In the genomic region with DNA sequence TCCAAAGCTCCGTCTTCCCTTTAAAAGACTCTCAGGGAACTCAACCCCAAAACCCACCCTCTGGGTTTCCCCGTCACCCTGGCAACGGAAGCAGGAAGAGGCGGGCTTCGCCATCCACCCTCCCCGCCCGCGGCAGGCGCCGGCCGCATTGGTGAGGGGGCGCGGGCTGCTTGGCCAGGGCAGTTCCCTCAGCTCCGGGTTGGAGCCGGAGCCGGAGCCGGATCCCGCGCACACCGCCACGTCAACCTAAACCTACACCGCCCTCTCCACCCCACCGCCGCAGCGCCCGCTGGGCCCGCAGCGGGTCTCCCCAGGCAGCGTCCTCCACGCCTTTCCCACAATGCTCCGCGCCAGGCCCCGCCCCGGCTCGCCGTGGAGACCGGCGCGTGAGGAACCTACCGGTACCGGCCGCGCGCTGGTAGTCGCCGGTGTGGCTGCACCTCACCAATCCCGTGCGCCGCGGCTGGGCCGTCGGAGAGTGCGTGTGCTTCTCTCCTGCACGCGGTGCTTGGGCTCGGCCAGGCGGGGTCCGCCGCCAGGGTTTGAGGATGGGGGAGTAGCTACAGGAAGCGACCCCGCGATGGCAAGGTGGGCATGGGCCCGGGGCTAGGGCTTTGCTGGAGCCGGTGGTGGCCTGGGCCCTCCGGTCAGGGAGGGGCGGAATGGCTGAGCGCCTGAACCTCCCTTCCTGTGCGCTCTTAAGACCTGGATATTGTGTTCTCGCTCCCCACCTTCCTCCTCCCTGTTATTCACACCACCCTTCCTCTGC, we compare ENCODE assay signal across 8 cellular contexts. TPM values are rescaled to one million over a fixed set of nuclear protein-coding genes. Genes with fewer than 3 reads are reported as not detected.
DNase-seq lines count a peak whose midpoint lies in the region; ATAC-seq and TF ChIP-seq lines count a peak whose summit lies in the region.

Gene DNAJC10 (plus strand): TSS at position 362 of the 769 bp plus-strand sequence. CDS start 1,830 bp downstream, outside the sequence.

- POLR2A ChIA-PET in activated CD4-positive, alpha-beta memory T cell treated with anti-CD3 and anti-CD28 coated beads, Interleukin-2, amount 10 ng/mL, durations not matched to agents 7 days and 5 days (lab: Charles Lee): interaction anchor here (0.6 to 1.5 kb wide), 7 partner anchors 11 to 403 kb away, joined by 3 to 6 read pairs (median 3); no protein-coding TSS in a partner anchor

- H3K36me3 Mint-ChIP-seq in activated CD4-positive, alpha-beta memory T cell treated with anti-CD3 and anti-CD28 coated beads, Interleukin-2, amount 10 ng/mL, durations not matched to agents 7 days and 5 days (ENCODE audit: low read depth): peaks cover 7% of the 10 kb centered on the region

- intact Hi-C loops in lower lobe of right lung (cut with DNase I): no loop called here

- CTCF ChIA-PET in activated CD4-positive, alpha-beta memory T cell treated with anti-CD3 and anti-CD28 coated beads, Interleukin-2, amount 10 ng/mL, durations not matched to agents 7 days and 5 days (lab: Charles Lee): interaction anchor here (0.9 to 1.2 kb wide), 2 partner anchors 38 to 64 kb away, joined by 3 read pairs; no protein-coding TSS in a partner anchor

- peaks cover 5% of the 10 kb centered on the region for H3K27me3 Mint-ChIP-seq in activated CD4-positive, alpha-beta memory T cell treated with anti-CD3 and anti-CD28 coated beads, Interleukin-2, amount 10 ng/mL, durations not matched to agents 7 days and 5 days

- H3K4me3 Mint-ChIP-seq in activated CD4-positive, alpha-beta memory T cell treated with anti-CD3 and anti-CD28 coated beads, Interleukin-2, amount 10 ng/mL, durations not matched to agents 7 days and 5 days: no peak within 1 kb of the TSS

- 0% methylated on average over 69 of the region's 69 CpGs for WGBS in ectodermal cell, 2 experiments

- H3K4me3 ChIP-seq in ectodermal cell (ENCODE audit: insufficient read depth, low read depth, low read length) (peak within 1 kb of the TSS; percentile 95), lower lobe of right lung (peak within 1 kb of the TSS; percentile 92)

- H3K4me1 ChIP-seq in ectodermal cell (ENCODE audit: control insufficient read depth, insufficient read depth, low read length) (peaks cover 8% of the 10 kb centered on the region), lower lobe of right lung (peaks cover 31% of the 10 kb centered on the region)

- peaks cover 9% of the 10 kb centered on the region for H3K4me1 Mint-ChIP-seq in activated CD4-positive, alpha-beta memory T cell treated with anti-CD3 and anti-CD28 coated beads, Interleukin-2, amount 10 ng/mL, durations not matched to agents 7 days and 5 days

- ATAC-seq in GM19351 (IDR thresholded peaks at IDR 0.05; ENCODE audit: unreplicated experiment) (peak; percentile 79), HG03520 (IDR thresholded peaks at IDR 0.05; ENCODE audit: unreplicated experiment) (peak; percentile 78), lower lobe of right lung (peak; percentile 98 to 99)

- H3K9me3 Mint-ChIP-seq in activated CD4-positive, alpha-beta memory T cell treated with anti-CD3 and anti-CD28 coated beads, Interleukin-2, amount 10 ng/mL, durations not matched to agents 7 days and 5 days: no peaks in the 10 kb centered on the region

- H3K9me3 ChIP-seq in ectodermal cell (ENCODE audit: control insufficient read depth, low read length) (no peaks in the 10 kb centered on the region), lower lobe of right lung (no peaks in the 10 kb centered on the region)

- TF ChIP-seq CTCF in lower lobe of right lung (IDR thresholded peaks at IDR 0.05): no peak

- H3K27me3 ChIP-seq in ectodermal cell (ENCODE audit: control insufficient read depth, insufficient read depth, low read length, poor library complexity, severe bottlenecking) (no peaks in the 10 kb centered on the region), lower lobe of right lung (ENCODE audit: low read depth) (no peaks in the 10 kb centered on the region)

- DNase-seq in CD1c-positive myeloid dendritic cell (ENCODE audit: extremely low spot score) (peak; percentile 96), NCI-H748 (lab: John Stamatoyannopoulos, UW; ENCODE audit: unreplicated experiment) (peak; percentile 98), lower lobe of right lung (peak; percentile 91)
- DNase-seq in activated CD4-positive, alpha-beta memory T cell treated with anti-CD3 and anti-CD28 coated beads, Interleukin-2, amount 10 ng/mL, durations not matched to agents 7 days and 5 days: peak; percentile 86
- peak; percentile 76 to 84 (median 81) for DNase-seq in stimulated activated CD4-positive, alpha-beta T cell treated with anti-CD3 and anti-CD28 coated beads, TNF-alpha, amount 100 ng/mL, for 24 hours (ENCODE audit: low read depth in 3 of 3)

- peak within 1 kb of the TSS; percentile 83 for H3K27ac ChIP-seq in ectodermal cell (ENCODE audit: insufficient read depth, low read depth, low read length, poor library complexity, severe bottlenecking)
- peak within 1 kb of the TSS; percentile 88 for H3K27ac ChIP-seq in lower lobe of right lung

- H3K27ac Mint-ChIP-seq in activated CD4-positive, alpha-beta memory T cell treated with anti-CD3 and anti-CD28 coated beads, Interleukin-2, amount 10 ng/mL, durations not matched to agents 7 days and 5 days: no peak within 1 kb of the TSS

- no peaks in the 10 kb centered on the region for H3K36me3 ChIP-seq in ectodermal cell (ENCODE audit: control insufficient read depth, insufficient read depth, low read length)
- peaks cover 7% of the 10 kb centered on the region for H3K36me3 ChIP-seq in lower lobe of right lung

RNA-seq across cellular contexts. Expression of gene DNAJC10, which starts in this region (rescaled TPM):
- 10 to 100 TPM; 50.2 to 56.8 TPM for total RNA-seq in activated CD4-positive, alpha-beta memory T cell treated with anti-CD3 and anti-CD28 coated beads, Interleukin-2, amount 10 ng/mL, durations not matched to agents 7 days and 5 days
- polyA plus RNA-seq in ectodermal cell (2013, experiment 1 of 4): 105 TPM
- 121 TPM for polyA plus RNA-seq in ectodermal cell (2013, experiment 2 of 4)
- 67.3 TPM for polyA plus RNA-seq in ectodermal cell (2013, experiment 3 of 4)
- polyA plus RNA-seq in ectodermal cell (2013, experiment 4 of 4): 76.0 TPM
- total RNA-seq in lower lobe of right lung: 76.2 TPM

Comparison
In these comparisons a context has a peak if more than half of its experiments do, and no peak if none do; other contexts are left out.
1. Peak in every context shown above with its lines: DNase-seq, ATAC-seq, H3K4me3 ChIP-seq and H3K27ac ChIP-seq.